ENCODE assay signal across 1 cellular context in genomic region chrX:40243699-40244098, GRCh38.
TF ChIP-seq lines count a peak whose summit lies in the region.

No MANE protein-coding gene starts in this region.

TF ChIP-seq in SK-N-SH treated with all-trans-retinoic acid at 6 μM for 48 hours, 23 proteins besides CTCF, POLR2A, EP300 and RAD21 (continued from another document):
- no peak for TF ChIP-seq ISL1 (CRISPR knock-in tag; IDR thresholded peaks at IDR 0.05)
- TF ChIP-seq TCF4 (CRISPR knock-in tag; IDR thresholded peaks at IDR 0.05; ENCODE audit: borderline replicate concordance), result no peak
- TF ChIP-seq BACH2 (CRISPR knock-in tag; IDR thresholded peaks at IDR 0.05; ENCODE audit: borderline replicate concordance), result no peak
- no peak for TF ChIP-seq SNAI2 (CRISPR knock-in tag; IDR thresholded peaks at IDR 0.05)
- no peak for TF ChIP-seq ZFP3 (CRISPR knock-in tag; IDR thresholded peaks at IDR 0.05)
- no peak for TF ChIP-seq ZNF70 (CRISPR knock-in tag; IDR thresholded peaks at IDR 0.05)
- TF ChIP-seq OSR1 (CRISPR knock-in tag; IDR thresholded peaks at IDR 0.05), result no peak
- TF ChIP-seq ESRRG (CRISPR knock-in tag; IDR thresholded peaks at IDR 0.05), result no peak
- no peak for TF ChIP-seq ZNF565 (CRISPR knock-in tag; conservative IDR thresholded peaks at IDR 0.05; ENCODE audit: low read depth)
